In genomic region chr6:38713812-38714211, GRCh38 we compare ENCODE assay signal across 10 cellular contexts. TPM values are rescaled to one million over a fixed set of nuclear protein-coding genes. Genes with fewer than 3 reads are reported as not detected.
DNase-seq lines count a peak whose midpoint lies in the region; ATAC-seq lines count a peak whose summit lies in the region.
"Had no signal": no experiment of that assay in that cellular context is flagged by ENCODE, and none has a peak within 500 bp of the region (broad histone marks: within the 10 kb centered on the region; RNA-seq: fewer than 3 reads in every experiment).

No MANE protein-coding gene starts in this region.

- ATAC-seq in activated CD4-positive, CD25-positive, alpha-beta regulatory T cell treated with anti-CD3 and anti-CD28 coated beads, Interleukin-2, amount 50 U/mL, for 24 hours: peak; percentile 72 to 81
- peak; percentile 89 for ATAC-seq in stimulated activated naive CD8-positive, alpha-beta T cell treated with anti-CD3 and anti-CD28 coated beads, Interleukin-15, Interleukin-2, amounts not matched to agents 100 U/mL and 50 U/mL, for 24 hours
- ATAC-seq in HG02610 (IDR thresholded peaks at IDR 0.05; ENCODE audit: unreplicated experiment) (no peak), HG03442 (IDR thresholded peaks at IDR 0.05; ENCODE audit: unreplicated experiment) (no peak)

- H3K27ac Mint-ChIP-seq in activated CD4-positive, alpha-beta T cell treated with anti-CD3 and anti-CD28 coated beads, Interleukin-2, amount 10 ng/mL, durations not matched to agents 7 days and 5 days: peak overlapping the region; percentile 93

- peaks cover 29% of the 10 kb centered on the region for H3K27me3 Mint-ChIP-seq in activated CD4-positive, alpha-beta T cell treated with anti-CD3 and anti-CD28 coated beads, Interleukin-2, amount 10 ng/mL, durations not matched to agents 7 days and 5 days

- POLR2A ChIA-PET in activated CD4-positive, alpha-beta T cell treated with anti-CD3 and anti-CD28 coated beads, Interleukin-2, amount 10 ng/mL, durations not matched to agents 7 days and 5 days (lab: Charles Lee): interaction anchor here (0.6 to 0.7 kb wide), 2 partner anchors 142 to 144 kb away, joined by 3 to 4 read pairs; no protein-coding TSS in a partner anchor

- peak overlapping the region; percentile 0 for H3K4me3 Mint-ChIP-seq in activated CD4-positive, alpha-beta T cell treated with anti-CD3 and anti-CD28 coated beads, Interleukin-2, amount 10 ng/mL, durations not matched to agents 7 days and 5 days

- CTCF ChIA-PET in activated CD4-positive, alpha-beta T cell treated with anti-CD3 and anti-CD28 coated beads, Interleukin-2, amount 10 ng/mL, durations not matched to agents 7 days and 5 days (lab: Charles Lee): interaction anchor here (1.2 to 3.2 kb wide), 6 partner anchors 10 to 73 kb away, joined by 3 to 23 read pairs (median 4); partner anchors contain the start of gene GLO1

- H3K36me3 Mint-ChIP-seq in activated CD4-positive, alpha-beta T cell treated with anti-CD3 and anti-CD28 coated beads, Interleukin-2, amount 10 ng/mL, durations not matched to agents 7 days and 5 days (ENCODE audit: low read depth): peaks cover 6% of the 10 kb centered on the region

- H3K9me3 Mint-ChIP-seq in activated CD4-positive, alpha-beta T cell treated with anti-CD3 and anti-CD28 coated beads, Interleukin-2, amount 10 ng/mL, durations not matched to agents 7 days and 5 days: peaks cover 7% of the 10 kb centered on the region

- DNase-seq in activated CD4-positive, CD25-positive, alpha-beta regulatory T cell (lab: John Stamatoyannopoulos, UW): no peak
- DNase-seq in activated CD4-positive, alpha-beta T cell treated with anti-CD3 and anti-CD28 coated beads, Interleukin-2, amount 10 ng/mL, durations not matched to agents 7 days and 5 days: peak; percentile 79
- peak; percentile 4 for DNase-seq in effector CD4-positive, alpha-beta T cell
- DNase-seq in stimulated activated naive CD8-positive, alpha-beta T cell treated with anti-CD3 and anti-CD28 coated beads, Interleukin-15, Interleukin-2, amounts not matched to agents 100 U/mL and 50 U/mL, for 24 hours: peak; percentile 67
- no peak for DNase-seq in posterior cingulate gyrus

- intact Hi-C loops in posterior cingulate gyrus (cut with DNase I): no loop called here

- H3K4me1 Mint-ChIP-seq in activated CD4-positive, alpha-beta T cell treated with anti-CD3 and anti-CD28 coated beads, Interleukin-2, amount 10 ng/mL, durations not matched to agents 7 days and 5 days: peaks cover 42% of the 10 kb centered on the region

RNA-seq across cellular contexts. Expression of gene DNAH8, which starts 1.3 kb away (rescaled TPM):
- under 1 TPM; 0.07 to 0.10 TPM for total RNA-seq in activated CD4-positive, alpha-beta T cell treated with anti-CD3 and anti-CD28 coated beads, Interleukin-2, amount 10 ng/mL, durations not matched to agents 7 days and 5 days
- total RNA-seq: lung microvascular endothelial cell, SJSA1 had no signal

RNA-seq across cellular contexts. Expression of gene GLO1, which starts 10.9 kb away (rescaled TPM):
- total RNA-seq in activated CD4-positive, alpha-beta T cell treated with anti-CD3 and anti-CD28 coated beads, Interleukin-2, amount 10 ng/mL, durations not matched to agents 7 days and 5 days: 10 to 100 TPM; 77.1 to 85.6 TPM

Comparison
In these comparisons a context has a peak if more than half of its experiments do, and no peak if none do; other contexts are left out.
1. ATAC-seq: peak in activated CD4-positive, CD25-positive, alpha-beta regulatory T cell treated with anti-CD3 and anti-CD28 coated beads, Interleukin-2, amount 50 U/mL, for 24 hours (2 of 2) and stimulated activated naive CD8-positive, alpha-beta T cell treated with anti-CD3 and anti-CD28 coated beads, Interleukin-15, Interleukin-2, amounts not matched to agents 100 U/mL and 50 U/mL, for 24 hours (single experiment); none in HG02610 (single experiment) and HG03442 (single experiment).
2. DNase-seq: peak in activated CD4-positive, alpha-beta T cell treated with anti-CD3 and anti-CD28 coated beads, Interleukin-2, amount 10 ng/mL, durations not matched to agents 7 days and 5 days (single experiment), effector CD4-positive, alpha-beta T cell (single experiment) and stimulated activated naive CD8-positive, alpha-beta T cell treated with anti-CD3 and anti-CD28 coated beads, Interleukin-15, Interleukin-2, amounts not matched to agents 100 U/mL and 50 U/mL, for 24 hours (single experiment); none in activated CD4-positive, CD25-positive, alpha-beta regulatory T cell (0 of 4) and posterior cingulate gyrus (0 of 10).